In the genomic region with DNA sequence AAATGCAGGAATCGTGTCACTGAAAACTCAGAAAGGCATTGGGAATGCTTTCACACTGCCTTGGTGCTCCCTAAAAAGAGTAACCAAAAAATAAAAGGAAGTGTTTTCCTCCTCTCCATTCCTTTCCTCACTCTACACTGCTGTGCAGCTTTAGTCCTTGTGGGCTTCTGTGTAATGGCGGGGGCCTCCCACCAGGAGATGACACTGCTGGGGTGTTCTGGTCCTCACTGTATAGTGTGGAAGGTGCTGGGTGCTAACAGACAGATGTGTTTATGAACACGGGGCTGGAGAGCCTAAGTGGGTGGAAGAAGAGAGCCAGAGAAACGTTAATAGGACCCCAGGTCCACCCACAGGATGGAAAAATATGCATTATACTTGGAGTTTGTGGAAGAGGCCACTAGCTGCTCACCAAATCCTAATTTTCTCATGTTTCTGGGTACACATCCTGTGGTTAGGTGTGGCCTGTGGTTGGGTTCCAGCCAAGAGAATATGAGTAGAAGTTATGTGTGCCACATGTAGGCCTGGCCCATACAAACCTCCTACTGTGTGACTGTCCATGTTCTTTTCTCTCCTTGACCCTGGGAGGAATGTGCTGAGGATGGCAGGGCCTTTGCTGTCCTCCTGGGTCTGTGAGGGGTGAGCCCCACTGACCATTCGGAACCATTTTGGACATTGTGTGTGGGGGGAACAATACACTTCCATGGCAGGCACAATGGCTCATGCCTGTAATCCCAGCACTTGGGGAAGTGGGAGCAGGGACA, we compare ENCODE assay signal across 1 cellular context.
TF ChIP-seq lines count a peak whose summit lies in the region.

No MANE protein-coding gene starts in this region.

TF ChIP-seq in A549, 52 proteins besides CTCF, POLR2A, EP300 and RAD21 (continued from another document):
- TF ChIP-seq, protein P1, sequence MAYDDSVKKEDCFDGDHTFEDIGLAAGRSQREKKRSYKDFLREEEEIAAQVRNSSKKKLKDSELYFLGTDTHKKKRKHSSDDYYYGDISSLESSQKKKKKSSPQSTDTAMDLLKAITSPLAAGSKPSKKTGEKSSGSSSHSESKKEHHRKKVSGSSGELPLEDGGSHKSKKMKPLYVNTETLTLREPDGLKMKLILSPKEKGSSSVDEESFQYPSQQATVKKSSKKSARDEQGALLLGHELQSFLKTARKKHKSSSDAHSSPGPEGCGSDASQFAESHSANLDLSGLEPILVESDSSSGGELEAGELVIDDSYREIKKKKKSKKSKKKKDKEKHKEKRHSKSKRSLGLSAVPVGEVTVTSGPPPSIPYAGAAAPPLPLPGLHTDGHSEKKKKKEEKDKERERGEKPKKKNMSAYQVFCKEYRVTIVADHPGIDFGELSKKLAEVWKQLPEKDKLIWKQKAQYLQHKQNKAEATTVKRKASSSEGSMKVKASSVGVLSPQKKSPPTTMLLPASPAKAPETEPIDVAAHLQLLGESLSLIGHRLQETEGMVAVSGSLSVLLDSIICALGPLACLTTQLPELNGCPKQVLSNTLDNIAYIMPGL (CRISPR knock-in tag; IDR thresholded peaks at IDR 0.05; ENCODE audit: borderline replicate concordance), result no peak
- TF ChIP-seq JUN (IDR thresholded peaks at IDR 0.05), result no peak
- TF ChIP-seq, protein P2, sequence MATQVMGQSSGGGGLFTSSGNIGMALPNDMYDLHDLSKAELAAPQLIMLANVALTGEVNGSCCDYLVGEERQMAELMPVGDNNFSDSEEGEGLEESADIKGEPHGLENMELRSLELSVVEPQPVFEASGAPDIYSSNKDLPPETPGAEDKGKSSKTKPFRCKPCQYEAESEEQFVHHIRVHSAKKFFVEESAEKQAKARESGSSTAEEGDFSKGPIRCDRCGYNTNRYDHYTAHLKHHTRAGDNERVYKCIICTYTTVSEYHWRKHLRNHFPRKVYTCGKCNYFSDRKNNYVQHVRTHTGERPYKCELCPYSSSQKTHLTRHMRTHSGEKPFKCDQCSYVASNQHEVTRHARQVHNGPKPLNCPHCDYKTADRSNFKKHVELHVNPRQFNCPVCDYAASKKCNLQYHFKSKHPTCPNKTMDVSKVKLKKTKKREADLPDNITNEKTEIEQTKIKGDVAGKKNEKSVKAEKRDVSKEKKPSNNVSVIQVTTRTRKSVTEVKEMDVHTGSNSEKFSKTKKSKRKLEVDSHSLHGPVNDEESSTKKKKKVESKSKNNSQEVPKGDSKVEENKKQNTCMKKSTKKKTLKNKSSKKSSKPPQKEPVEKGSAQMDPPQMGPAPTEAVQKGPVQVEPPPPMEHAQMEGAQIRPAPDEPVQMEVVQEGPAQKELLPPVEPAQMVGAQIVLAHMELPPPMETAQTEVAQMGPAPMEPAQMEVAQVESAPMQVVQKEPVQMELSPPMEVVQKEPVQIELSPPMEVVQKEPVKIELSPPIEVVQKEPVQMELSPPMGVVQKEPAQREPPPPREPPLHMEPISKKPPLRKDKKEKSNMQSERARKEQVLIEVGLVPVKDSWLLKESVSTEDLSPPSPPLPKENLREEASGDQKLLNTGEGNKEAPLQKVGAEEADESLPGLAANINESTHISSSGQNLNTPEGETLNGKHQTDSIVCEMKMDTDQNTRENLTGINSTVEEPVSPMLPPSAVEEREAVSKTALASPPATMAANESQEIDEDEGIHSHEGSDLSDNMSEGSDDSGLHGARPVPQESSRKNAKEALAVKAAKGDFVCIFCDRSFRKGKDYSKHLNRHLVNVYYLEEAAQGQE (IDR thresholded peaks at IDR 0.05), result no peak
- TF ChIP-seq, protein P3, sequence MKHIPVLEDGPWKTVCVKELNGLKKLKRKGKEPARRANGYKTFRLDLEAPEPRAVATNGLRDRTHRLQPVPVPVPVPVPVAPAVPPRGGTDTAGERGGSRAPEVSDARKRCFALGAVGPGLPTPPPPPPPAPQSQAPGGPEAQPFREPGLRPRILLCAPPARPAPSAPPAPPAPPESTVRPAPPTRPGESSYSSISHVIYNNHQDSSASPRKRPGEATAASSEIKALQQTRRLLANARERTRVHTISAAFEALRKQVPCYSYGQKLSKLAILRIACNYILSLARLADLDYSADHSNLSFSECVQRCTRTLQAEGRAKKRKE (CRISPR knock-in tag; IDR thresholded peaks at IDR 0.05; ENCODE audit: low read depth), result no peak
- TF ChIP-seq EHMT2 (IDR thresholded peaks at IDR 0.05; ENCODE audit: low read depth), result no peak
- no peak for TF ChIP-seq CEBPB (IDR thresholded peaks at IDR 0.05)
- TF ChIP-seq KDM5A (IDR thresholded peaks at IDR 0.05), result no peak
- no peak for TF ChIP-seq CHD4 (IDR thresholded peaks at IDR 0.05; ENCODE audit: borderline replicate concordance)
- no peak for TF ChIP-seq MYC (IDR thresholded peaks at IDR 0.05; ENCODE audit: borderline replicate concordance, low read length)
